11 cellular contexts compared by ENCODE assay signal in genomic region chr20:31664696-31665354, GRCh38. TPM values are rescaled to one million over a fixed set of nuclear protein-coding genes. Genes with fewer than 3 reads are reported as not detected.
DNase-seq lines count a peak whose midpoint lies in the region; ATAC-seq and TF ChIP-seq lines count a peak whose summit lies in the region.
"Had no signal": no experiment of that assay in that cellular context is flagged by ENCODE, and none has a peak within 500 bp of the region (broad histone marks: within the 10 kb centered on the region; RNA-seq: fewer than 3 reads in every experiment).

No MANE protein-coding gene starts in this region.

- H3K4me1 ChIP-seq in OCI-LY1 (ENCODE audit: insufficient read depth, low read length, severe bottlenecking) = peaks cover 47% of the 10 kb centered on the region
- H3K4me1 ChIP-seq in osteoblast (ENCODE audit: insufficient read depth, low read length) = peaks cover 14% of the 10 kb centered on the region
- peaks cover 4% of the 10 kb centered on the region; the same call in 1 of the 2 replicates for H3K4me1 ChIP-seq in SJCRH30

- H3K9me2 ChIP-seq in OCI-LY1 (ENCODE audit: low read depth, low read length) = no peaks in the 10 kb centered on the region

- no peak overlapping the region for H3K4me3 Mint-ChIP-seq in effector memory CD8-positive, alpha-beta T cell

- peaks cover 43% of the 10 kb centered on the region for H3K36me3 Mint-ChIP-seq in effector memory CD8-positive, alpha-beta T cell (ENCODE audit: insufficient read depth)

- DNase-seq in effector memory CD8-positive, alpha-beta T cell = no peak
- DNase-seq in osteoblast (ENCODE audit: insufficient read length, low spot score, missing footprints) (no peak), GDM1 (lab: John Stamatoyannopoulos, UW) (no peak), DMS79 treated with DMSO at 0.1 percent for 48 hours (lab: John Stamatoyannopoulos, UW) (no peak), SJCRH30 (no peak), activated gamma-delta T cell treated with Interleukin-2 at 50 U/mL for 16 hours (no peak)
- DNase-seq: activated CD4-positive, alpha-beta T cell treated with anti-CD3 and anti-CD28 coated beads for 48 hours; left cardiac atrium had no signal

- no peak for ATAC-seq in effector memory CD8-positive, alpha-beta T cell (replicated peaks)

- no peak overlapping the region for H3K4me2 ChIP-seq in OCI-LY1 (ENCODE audit: low read length)
- no peak overlapping the region for H3K4me2 ChIP-seq in osteoblast (ENCODE audit: insufficient read depth, low read length)

- H2AFZ ChIP-seq in OCI-LY1 (ENCODE audit: low read length) = no peak overlapping the region
- H2AFZ ChIP-seq in osteoblast (ENCODE audit: low read length) = no peak overlapping the region

- peaks cover 31% of the 10 kb centered on the region; the same call in 1 of the 2 replicates for H3K36me3 ChIP-seq in OCI-LY1 (ENCODE audit: insufficient read depth, low read length)
- H3K36me3 ChIP-seq in osteoblast (ENCODE audit: insufficient read depth, low read length) = peaks cover 35% of the 10 kb centered on the region
- peaks cover 3% of the 10 kb centered on the region; the same call in 1 of the 2 replicates for H3K36me3 ChIP-seq in SJCRH30

- H3K27me3 ChIP-seq in OCI-LY1 (ENCODE audit: insufficient read depth, low read length) (no peaks in the 10 kb centered on the region), osteoblast (ENCODE audit: insufficient read depth, low read length) (no peaks in the 10 kb centered on the region), SJCRH30 (no peaks in the 10 kb centered on the region)

- H3K27ac Mint-ChIP-seq in effector memory CD8-positive, alpha-beta T cell = peak overlapping the region; percentile 83 to 91

- H3K4me3 ChIP-seq in OCI-LY1 (ENCODE audit: low read depth, low read length, poor library complexity, severe bottlenecking) (no peak overlapping the region), osteoblast (ENCODE audit: insufficient read depth, low read length) (no peak overlapping the region), SJCRH30 (no peak overlapping the region)

- H3K9ac ChIP-seq in OCI-LY1 (ENCODE audit: low read length) = no peak overlapping the region

- no peaks in the 10 kb centered on the region for H3K27me3 Mint-ChIP-seq in effector memory CD8-positive, alpha-beta T cell

- H3K9me3 ChIP-seq in OCI-LY1 (ENCODE audit: low read length) (no peaks in the 10 kb centered on the region), osteoblast (ENCODE audit: low read depth, low read length) (no peaks in the 10 kb centered on the region), SJCRH30 (replicated peaks) (no peaks in the 10 kb centered on the region)

- H3F3A ChIP-seq in OCI-LY1 (ENCODE audit: insufficient read depth, low read length) = no peaks in the 10 kb centered on the region

- H3K4me1 Mint-ChIP-seq in effector memory CD8-positive, alpha-beta T cell (ENCODE audit: low read depth in 2 of 2) = peaks cover 57 to 70% of the 10 kb centered on the region in 2 donors

- no peaks in the 10 kb centered on the region for H3K9me3 Mint-ChIP-seq in effector memory CD8-positive, alpha-beta T cell

- no peak for TF ChIP-seq CTCF in C4-2B (conservative IDR thresholded peaks at IDR 0.05)
- no peak for TF ChIP-seq CTCF in OCI-LY1 (IDR thresholded peaks at IDR 0.05; ENCODE audit: low read length)
- no peak for TF ChIP-seq CTCF in osteoblast (IDR thresholded peaks at IDR 0.05; ENCODE audit: extremely low read depth, low read depth, low read length)

- H3K79me2 ChIP-seq in OCI-LY1 (ENCODE audit: insufficient read depth, low read length) (no peaks in the 10 kb centered on the region), osteoblast (ENCODE audit: insufficient read depth, low read length) (peaks cover 61% of the 10 kb centered on the region)

- H4K20me1 ChIP-seq in OCI-LY1 (ENCODE audit: insufficient read depth, low read length) = no peaks in the 10 kb centered on the region
- peaks cover 27% of the 10 kb centered on the region for H4K20me1 ChIP-seq in osteoblast (ENCODE audit: insufficient read depth, low read length)

- H3K27ac ChIP-seq in C4-2B (peak overlapping the region; percentile 81), OCI-LY1 (ENCODE audit: low read depth, low read length, poor library complexity, severe bottlenecking) (peak overlapping the region; percentile 68), osteoblast (ENCODE audit: low read depth, low read length) (peak overlapping the region; percentile 48), SJCRH30 (no peak overlapping the region)
- H3K27ac ChIP-seq: HL-60 had no signal

RNA-seq across cellular contexts. Expression of gene COX4I2, which starts 27.1 kb away (rescaled TPM):
- total RNA-seq in osteoblast = not detected in 2 replicates
- not detected in 2 replicates for total RNA-seq in SJCRH30 (2014; rRNA removed; shearing (Covaris generic))

RNA-seq across cellular contexts. Expression of gene BCL2L1, which starts 57.8 kb away (rescaled TPM):
- 127 and 136 TPM in 2 replicates for total RNA-seq in osteoblast
- total RNA-seq in SJCRH30 (2014; rRNA removed; shearing (Covaris generic)) = 33.1 and 33.4 TPM in 2 replicates

RNA-seq across cellular contexts. Expression of gene ID1, which starts 59.7 kb away (rescaled TPM):
- 56.3 and 82.5 TPM in 2 replicates for total RNA-seq in osteoblast
- 71.6 and 73.9 TPM in 2 replicates for total RNA-seq in SJCRH30 (2014; rRNA removed; shearing (Covaris generic))
